In the genomic region with DNA sequence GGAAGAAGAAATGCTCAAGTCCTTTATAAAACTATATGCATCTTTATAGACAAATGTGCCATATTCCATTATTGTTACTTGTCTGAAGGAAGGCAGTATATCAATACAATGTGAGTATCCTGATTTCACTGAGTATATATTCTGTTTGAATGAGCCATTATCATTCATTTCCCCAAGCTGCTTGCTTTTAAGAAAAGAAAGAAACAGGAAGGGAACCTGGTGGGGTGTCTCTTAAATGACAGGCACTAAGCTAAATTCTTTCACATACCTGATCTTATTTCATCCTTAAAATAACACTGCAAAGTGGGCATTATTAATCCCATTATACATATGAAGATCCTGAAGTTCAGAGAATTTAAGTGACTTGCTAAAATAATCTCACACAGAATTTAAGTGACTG, we compare ENCODE assay signal across 1 cellular context.
TF ChIP-seq lines count a peak whose summit lies in the region.

No MANE protein-coding gene starts in this region.

TF ChIP-seq in H1, 55 proteins besides CTCF, POLR2A, EP300 and RAD21 (continued from another document):
- TF ChIP-seq, protein P1, sequence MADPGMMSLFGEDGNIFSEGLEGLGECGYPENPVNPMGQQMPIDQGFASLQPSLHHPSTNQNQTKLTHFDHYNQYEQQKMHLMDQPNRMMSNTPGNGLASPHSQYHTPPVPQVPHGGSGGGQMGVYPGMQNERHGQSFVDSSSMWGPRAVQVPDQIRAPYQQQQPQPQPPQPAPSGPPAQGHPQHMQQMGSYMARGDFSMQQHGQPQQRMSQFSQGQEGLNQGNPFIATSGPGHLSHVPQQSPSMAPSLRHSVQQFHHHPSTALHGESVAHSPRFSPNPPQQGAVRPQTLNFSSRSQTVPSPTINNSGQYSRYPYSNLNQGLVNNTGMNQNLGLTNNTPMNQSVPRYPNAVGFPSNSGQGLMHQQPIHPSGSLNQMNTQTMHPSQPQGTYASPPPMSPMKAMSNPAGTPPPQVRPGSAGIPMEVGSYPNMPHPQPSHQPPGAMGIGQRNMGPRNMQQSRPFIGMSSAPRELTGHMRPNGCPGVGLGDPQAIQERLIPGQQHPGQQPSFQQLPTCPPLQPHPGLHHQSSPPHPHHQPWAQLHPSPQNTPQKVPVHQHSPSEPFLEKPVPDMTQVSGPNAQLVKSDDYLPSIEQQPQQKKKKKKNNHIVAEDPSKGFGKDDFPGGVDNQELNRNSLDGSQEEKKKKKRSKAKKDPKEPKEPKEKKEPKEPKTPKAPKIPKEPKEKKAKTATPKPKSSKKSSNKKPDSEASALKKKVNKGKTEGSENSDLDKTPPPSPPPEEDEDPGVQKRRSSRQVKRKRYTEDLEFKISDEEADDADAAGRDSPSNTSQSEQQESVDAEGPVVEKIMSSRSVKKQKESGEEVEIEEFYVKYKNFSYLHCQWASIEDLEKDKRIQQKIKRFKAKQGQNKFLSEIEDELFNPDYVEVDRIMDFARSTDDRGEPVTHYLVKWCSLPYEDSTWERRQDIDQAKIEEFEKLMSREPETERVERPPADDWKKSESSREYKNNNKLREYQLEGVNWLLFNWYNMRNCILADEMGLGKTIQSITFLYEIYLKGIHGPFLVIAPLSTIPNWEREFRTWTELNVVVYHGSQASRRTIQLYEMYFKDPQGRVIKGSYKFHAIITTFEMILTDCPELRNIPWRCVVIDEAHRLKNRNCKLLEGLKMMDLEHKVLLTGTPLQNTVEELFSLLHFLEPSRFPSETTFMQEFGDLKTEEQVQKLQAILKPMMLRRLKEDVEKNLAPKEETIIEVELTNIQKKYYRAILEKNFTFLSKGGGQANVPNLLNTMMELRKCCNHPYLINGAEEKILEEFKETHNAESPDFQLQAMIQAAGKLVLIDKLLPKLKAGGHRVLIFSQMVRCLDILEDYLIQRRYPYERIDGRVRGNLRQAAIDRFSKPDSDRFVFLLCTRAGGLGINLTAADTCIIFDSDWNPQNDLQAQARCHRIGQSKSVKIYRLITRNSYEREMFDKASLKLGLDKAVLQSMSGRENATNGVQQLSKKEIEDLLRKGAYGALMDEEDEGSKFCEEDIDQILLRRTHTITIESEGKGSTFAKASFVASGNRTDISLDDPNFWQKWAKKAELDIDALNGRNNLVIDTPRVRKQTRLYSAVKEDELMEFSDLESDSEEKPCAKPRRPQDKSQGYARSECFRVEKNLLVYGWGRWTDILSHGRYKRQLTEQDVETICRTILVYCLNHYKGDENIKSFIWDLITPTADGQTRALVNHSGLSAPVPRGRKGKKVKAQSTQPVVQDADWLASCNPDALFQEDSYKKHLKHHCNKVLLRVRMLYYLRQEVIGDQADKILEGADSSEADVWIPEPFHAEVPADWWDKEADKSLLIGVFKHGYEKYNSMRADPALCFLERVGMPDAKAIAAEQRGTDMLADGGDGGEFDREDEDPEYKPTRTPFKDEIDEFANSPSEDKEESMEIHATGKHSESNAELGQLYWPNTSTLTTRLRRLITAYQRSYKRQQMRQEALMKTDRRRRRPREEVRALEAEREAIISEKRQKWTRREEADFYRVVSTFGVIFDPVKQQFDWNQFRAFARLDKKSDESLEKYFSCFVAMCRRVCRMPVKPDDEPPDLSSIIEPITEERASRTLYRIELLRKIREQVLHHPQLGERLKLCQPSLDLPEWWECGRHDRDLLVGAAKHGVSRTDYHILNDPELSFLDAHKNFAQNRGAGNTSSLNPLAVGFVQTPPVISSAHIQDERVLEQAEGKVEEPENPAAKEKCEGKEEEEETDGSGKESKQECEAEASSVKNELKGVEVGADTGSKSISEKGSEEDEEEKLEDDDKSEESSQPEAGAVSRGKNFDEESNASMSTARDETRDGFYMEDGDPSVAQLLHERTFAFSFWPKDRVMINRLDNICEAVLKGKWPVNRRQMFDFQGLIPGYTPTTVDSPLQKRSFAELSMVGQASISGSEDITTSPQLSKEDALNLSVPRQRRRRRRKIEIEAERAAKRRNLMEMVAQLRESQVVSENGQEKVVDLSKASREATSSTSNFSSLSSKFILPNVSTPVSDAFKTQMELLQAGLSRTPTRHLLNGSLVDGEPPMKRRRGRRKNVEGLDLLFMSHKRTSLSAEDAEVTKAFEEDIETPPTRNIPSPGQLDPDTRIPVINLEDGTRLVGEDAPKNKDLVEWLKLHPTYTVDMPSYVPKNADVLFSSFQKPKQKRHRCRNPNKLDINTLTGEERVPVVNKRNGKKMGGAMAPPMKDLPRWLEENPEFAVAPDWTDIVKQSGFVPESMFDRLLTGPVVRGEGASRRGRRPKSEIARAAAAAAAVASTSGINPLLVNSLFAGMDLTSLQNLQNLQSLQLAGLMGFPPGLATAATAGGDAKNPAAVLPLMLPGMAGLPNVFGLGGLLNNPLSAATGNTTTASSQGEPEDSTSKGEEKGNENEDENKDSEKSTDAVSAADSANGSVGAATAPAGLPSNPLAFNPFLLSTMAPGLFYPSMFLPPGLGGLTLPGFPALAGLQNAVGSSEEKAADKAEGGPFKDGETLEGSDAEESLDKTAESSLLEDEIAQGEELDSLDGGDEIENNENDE (IDR thresholded peaks at IDR 0.05; ENCODE audit: insufficient replicate concordance, low read length) = peak; percentile 40
